In the genomic region with DNA sequence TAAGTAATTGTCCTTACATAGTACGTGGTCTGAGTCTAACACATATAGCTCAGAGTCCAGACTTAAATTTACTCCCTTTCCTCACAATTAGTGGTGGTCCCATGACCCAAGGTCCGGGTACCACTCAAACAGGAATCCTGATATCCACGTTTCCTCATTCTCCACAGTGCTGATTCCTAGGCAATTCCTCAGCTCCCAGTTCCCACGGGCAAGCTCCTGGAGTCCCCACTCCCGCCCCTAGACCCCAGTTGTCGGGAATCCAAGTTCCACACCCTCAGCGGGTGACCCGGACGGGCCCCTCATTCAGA, we compare ENCODE assay signal across 8 cellular contexts. TPM values are rescaled to one million over a fixed set of nuclear protein-coding genes. Genes with fewer than 3 reads are reported as not detected.
DNase-seq lines count a peak whose midpoint lies in the region; ATAC-seq, FAIRE-seq and TF ChIP-seq lines count a peak whose summit lies in the region.

No MANE protein-coding gene starts in this region.

- no peak overlapping the region for H2AFZ ChIP-seq in GM23338

- TF ChIP-seq POLR2A in GM12892 (IDR thresholded peaks at IDR 0.05; ENCODE audit: low read depth, low read length) = no peak

- peak overlapping the region; percentile 82 to 98 (median 97) for H3K9ac ChIP-seq in skeletal muscle tissue (ENCODE audit: low read depth in 1 of 3, low read length in 3 of 3)

- no peaks in the 10 kb centered on the region for H3K9me2 ChIP-seq in GM23338 (ENCODE audit: insufficient read depth)

- H3K36me3 ChIP-seq in GM23338 (ENCODE audit: insufficient read depth) (no peaks in the 10 kb centered on the region), skeletal muscle tissue (ENCODE audit: control insufficient read depth in 3 of 3, insufficient read depth in 3 of 3, low read length in 3 of 3) (peaks cover 23 to 28% (median 25%) of the 10 kb centered on the region in 3 donors)

- peaks cover 17% of the 10 kb centered on the region for H3K4me1 Mint-ChIP-seq in GM23338

- H3F3A ChIP-seq in GM23338 (replicated peaks; ENCODE audit: low read depth) = peaks cover 31% of the 10 kb centered on the region

- peaks cover 48% of the 10 kb centered on the region for H3K79me2 ChIP-seq in GM23338 (replicated peaks; ENCODE audit: insufficient read depth)

- no peaks in the 10 kb centered on the region for H3K9me3 ChIP-seq in skeletal muscle tissue (ENCODE audit: control insufficient read depth in 3 of 3, low read length in 3 of 3)

- H3K4me2 ChIP-seq in GM23338 = peak overlapping the region; percentile 96

- FAIRE-seq in GM12892 (lab: Jason Lieb, UNC) = no peak

- H3K4me3 Mint-ChIP-seq in GM23338 = peak overlapping the region; percentile 97

- H3K9me3 Mint-ChIP-seq in GM23338 = no peaks in the 10 kb centered on the region

- no peaks in the 10 kb centered on the region for H3K27me3 ChIP-seq in GM23338 (ENCODE audit: insufficient read depth)
- H3K27me3 ChIP-seq in skeletal muscle tissue (ENCODE audit: control insufficient read depth in 3 of 3, insufficient read depth in 3 of 3, low read length in 3 of 3) = no peaks in the 10 kb centered on the region

- no peak for ATAC-seq in GM23338

- peaks cover 32% of the 10 kb centered on the region for H4K20me1 ChIP-seq in GM23338 (replicated peaks; ENCODE audit: insufficient read depth)

- peak overlapping the region; percentile 95 for H3K4me3 ChIP-seq in GM23338
- peak overlapping the region; percentile 86 to 94 for H3K4me3 ChIP-seq in foreskin fibroblast (ENCODE audit: low read depth in 1 of 2, low read length in 2 of 2)
- H3K4me3 ChIP-seq in skeletal muscle tissue (ENCODE audit: low read length in 3 of 3) = peak overlapping the region; percentile 74 to 94 (median 82)

- peaks cover 8% of the 10 kb centered on the region for H3K27me3 Mint-ChIP-seq in GM23338 (ENCODE audit: insufficient read depth, low read depth, poor library complexity)

- TF ChIP-seq CTCF in GM23338 (conservative IDR thresholded peaks at IDR 0.05; ENCODE audit: low read depth in 2 of 2) = no peak
- no peak for TF ChIP-seq CTCF in VCaP (conservative IDR thresholded peaks at IDR 0.05)
- TF ChIP-seq CTCF in foreskin fibroblast (IDR thresholded peaks at IDR 0.05; ENCODE audit: low read depth, low read length) = no peak

- H3K4me1 ChIP-seq in GM23338 (ENCODE audit: insufficient read depth) (peaks cover 7% of the 10 kb centered on the region; the same call in 1 of the 2 replicates), skeletal muscle tissue (ENCODE audit: control insufficient read depth in 3 of 3, insufficient read depth in 3 of 3, low read length in 3 of 3) (peaks cover 39 to 50% (median 42%) of the 10 kb centered on the region in 3 donors)

- H3K36me3 Mint-ChIP-seq in GM23338 (ENCODE audit: low read depth) = peaks cover 35% of the 10 kb centered on the region

- H3K27ac Mint-ChIP-seq in GM23338 = peak overlapping the region; percentile 94

- H3K27ac ChIP-seq in GM23338 (ENCODE audit: low read depth) (peak overlapping the region; percentile 67), VCaP (peak overlapping the region; percentile 93), skeletal muscle tissue (ENCODE audit: low read depth, low read length) (peak overlapping the region; percentile 93)

- DNase-seq in GM23338 (ENCODE audit: low spot score) (no peak), foreskin fibroblast (no peak), H4 (ENCODE audit: low spot score) (no peak), GM12892 (ENCODE audit: insufficient read length) (no peak), NCI-H1092 (lab: John Stamatoyannopoulos, UW) (no peak)
- DNase-seq in stimulated activated CD4-positive, alpha-beta T cell treated with anti-CD3 and anti-CD28 coated beads, Interleukin-2, amount 100 ng/mL, for 48 hours = no peak

TF ChIP-seq in GM23338, 12 proteins besides CTCF, POLR2A, EP300 and RAD21 (continues in another document):
- no peak for TF ChIP-seq NANOG (IDR thresholded peaks at IDR 0.05; ENCODE audit: borderline replicate concordance)
- no peak for TF ChIP-seq ZNF331 (CRISPR knock-in tag; IDR thresholded peaks at IDR 0.05; ENCODE audit: low read depth)
- TF ChIP-seq, protein P1, sequence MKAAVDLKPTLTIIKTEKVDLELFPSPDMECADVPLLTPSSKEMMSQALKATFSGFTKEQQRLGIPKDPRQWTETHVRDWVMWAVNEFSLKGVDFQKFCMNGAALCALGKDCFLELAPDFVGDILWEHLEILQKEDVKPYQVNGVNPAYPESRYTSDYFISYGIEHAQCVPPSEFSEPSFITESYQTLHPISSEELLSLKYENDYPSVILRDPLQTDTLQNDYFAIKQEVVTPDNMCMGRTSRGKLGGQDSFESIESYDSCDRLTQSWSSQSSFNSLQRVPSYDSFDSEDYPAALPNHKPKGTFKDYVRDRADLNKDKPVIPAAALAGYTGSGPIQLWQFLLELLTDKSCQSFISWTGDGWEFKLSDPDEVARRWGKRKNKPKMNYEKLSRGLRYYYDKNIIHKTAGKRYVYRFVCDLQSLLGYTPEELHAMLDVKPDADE (IDR thresholded peaks at IDR 0.05) = no peak

RNA-seq across cellular contexts. Expression of a gene that starts 0.6 kb away (rescaled TPM):
- total RNA-seq in GM23338 (2014; rRNA removed; shearing (Covaris generic)) = 170 and 171 TPM in 2 replicates
- 254 and 257 TPM in 2 replicates for polyA plus RNA-seq in GM23338 (2016; fragmentation: Nextera tagmentation; extraction: Ambion mirVana)
- 175 TPM for total RNA-seq in skeletal muscle tissue
- 238 and 271 TPM in 2 replicates for total RNA-seq in H4 (2014; rRNA removed; shearing (Covaris generic))
- 140 TPM for polyA plus RNA-seq in GM12892 (2012; ENCODE audit: missing spikeins)

RNA-seq across cellular contexts. Expression of a gene that starts 3.4 kb away (rescaled TPM):
- total RNA-seq in GM23338 (2014; rRNA removed; shearing (Covaris generic)) = 75.3 and 109 TPM in 2 replicates
- polyA plus RNA-seq in GM23338 (2016; fragmentation: Nextera tagmentation; extraction: Ambion mirVana) = 89.5 and 90.4 TPM in 2 replicates
- total RNA-seq in skeletal muscle tissue = 53.8 TPM
- 85.4 and 94.4 TPM in 2 replicates for total RNA-seq in H4 (2014; rRNA removed; shearing (Covaris generic))
- 78.1 TPM for polyA plus RNA-seq in GM12892 (2012; ENCODE audit: missing spikeins)

RNA-seq across cellular contexts. Expression of a gene that starts 10.1 kb away (rescaled TPM):
- 83.0 and 85.9 TPM in 2 replicates for total RNA-seq in GM23338 (2014; rRNA removed; shearing (Covaris generic))
- polyA plus RNA-seq in GM23338 (2016; fragmentation: Nextera tagmentation; extraction: Ambion mirVana) = 35.8 and 37.1 TPM in 2 replicates
- 20.4 TPM for total RNA-seq in skeletal muscle tissue
- 30.1 and 33.0 TPM in 2 replicates for total RNA-seq in H4 (2014; rRNA removed; shearing (Covaris generic))
- 25.6 TPM for polyA plus RNA-seq in GM12892 (2012; ENCODE audit: missing spikeins)

RNA-seq across cellular contexts. Expression of a gene that starts 17.7 kb away (rescaled TPM):
- total RNA-seq in GM23338 (2014; rRNA removed; shearing (Covaris generic)) = 7.5 and 10.4 TPM in 2 replicates
- polyA plus RNA-seq in GM23338 (2016; fragmentation: Nextera tagmentation; extraction: Ambion mirVana) = 1.2 and 1.3 TPM in 2 replicates
- not detected for total RNA-seq in skeletal muscle tissue
- 0.06 TPM in 1 of 2 replicates, not detected in the other for total RNA-seq in H4 (2014; rRNA removed; shearing (Covaris generic))
- polyA plus RNA-seq in GM12892 (2012; ENCODE audit: missing spikeins) = 0.25 TPM

RNA-seq across cellular contexts. Expression of a gene that starts 37.4 kb away (rescaled TPM):
- 12.3 and 19.4 TPM in 2 replicates for total RNA-seq in GM23338 (2014; rRNA removed; shearing (Covaris generic))
- polyA plus RNA-seq in GM23338 (2016; fragmentation: Nextera tagmentation; extraction: Ambion mirVana) = 6.6 and 8.2 TPM in 2 replicates
- total RNA-seq in skeletal muscle tissue = 3.1 TPM
- 6.4 and 12.7 TPM in 2 replicates for total RNA-seq in H4 (2014; rRNA removed; shearing (Covaris generic))
- 3.7 TPM for polyA plus RNA-seq in GM12892 (2012; ENCODE audit: missing spikeins)
